ENCODE assay signal across 26 cellular contexts in the genomic region with DNA sequence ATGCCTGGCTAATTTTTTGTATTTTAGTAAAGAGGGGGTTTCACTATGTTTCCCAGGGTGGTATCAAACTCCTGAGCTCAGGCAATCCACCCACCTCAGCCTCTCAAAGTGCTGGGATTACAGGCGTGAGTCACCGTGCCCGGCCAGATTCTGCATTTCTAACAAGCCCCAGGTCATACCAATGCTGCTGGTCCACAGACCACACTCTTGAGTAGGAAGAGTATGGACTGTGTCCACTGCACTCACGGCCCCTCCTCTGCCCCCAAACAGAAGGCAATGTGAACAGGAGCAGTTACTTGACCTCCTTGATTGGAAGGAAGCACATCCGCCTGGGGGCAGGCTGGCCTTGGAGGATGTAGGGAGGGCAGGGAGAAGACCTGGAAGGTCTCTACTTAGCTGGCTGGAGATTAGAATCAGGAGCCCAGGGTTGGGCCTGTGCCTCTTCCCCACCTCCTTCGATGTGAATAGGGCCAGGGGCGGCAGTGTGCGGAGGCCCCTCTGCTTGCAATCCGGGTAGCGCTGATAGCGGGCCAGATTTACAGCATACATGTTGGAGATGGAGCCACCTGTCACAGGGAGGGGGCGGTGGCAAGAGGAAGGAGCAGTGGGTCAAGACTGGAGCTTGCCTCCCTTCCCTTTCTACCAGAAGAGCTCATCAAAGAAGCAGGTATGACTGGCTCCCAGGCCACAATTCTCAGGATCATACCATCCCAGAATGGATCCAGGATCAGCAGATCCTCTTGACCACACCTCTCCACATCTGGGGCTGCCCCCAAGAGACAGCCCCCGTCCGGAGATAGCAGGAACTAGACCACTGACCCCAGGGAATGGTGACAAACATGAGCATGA. TPM values are rescaled to one million over a fixed set of nuclear protein-coding genes. Genes with fewer than 3 reads are reported as not detected.
DNase-seq lines count a peak whose midpoint lies in the region; ATAC-seq, FAIRE-seq and TF ChIP-seq lines count a peak whose summit lies in the region.
"Had no signal": no experiment of that assay in that cellular context is flagged by ENCODE, and none has a peak within 500 bp of the region (broad histone marks: within the 10 kb centered on the region; RNA-seq: fewer than 3 reads in every experiment).

No MANE protein-coding gene starts in this region.

- no peak for TF ChIP-seq EP300 in A549 (IDR thresholded peaks at IDR 0.05)
- TF ChIP-seq EP300 in upper lobe of left lung (IDR thresholded peaks at IDR 0.05), result no peak

- H3K36me3 Mint-ChIP-seq in nephron progenitor cell (ENCODE audit: low read depth), result peaks cover 12% of the 10 kb centered on the region
- H3K36me3 Mint-ChIP-seq in CD4-positive, alpha-beta T cell (ENCODE audit: low read depth), result peaks cover 31% of the 10 kb centered on the region
- peaks cover 2% of the 10 kb centered on the region; the same call in 1 of the 3 replicates for H3K36me3 Mint-ChIP-seq in GM23338 (ENCODE audit: low read depth)

- H3K4me1 Mint-ChIP-seq in nephron progenitor cell, result peaks cover 55% of the 10 kb centered on the region
- H3K4me1 Mint-ChIP-seq in CD4-positive, alpha-beta T cell (ENCODE audit: low read depth), result no peaks in the 10 kb centered on the region
- H3K4me1 Mint-ChIP-seq in GM23338, result peaks cover 24% of the 10 kb centered on the region

- no peak for TF ChIP-seq CTCF in A549 (IDR thresholded peaks at IDR 0.05)
- TF ChIP-seq CTCF in VCaP (conservative IDR thresholded peaks at IDR 0.05), result no peak
- no peak for TF ChIP-seq CTCF in nephron progenitor cell (IDR thresholded peaks at IDR 0.05)
- TF ChIP-seq CTCF in CD4-positive, alpha-beta T cell (IDR thresholded peaks at IDR 0.05), result no peak
- TF ChIP-seq CTCF in upper lobe of left lung (IDR thresholded peaks at IDR 0.05), result no peak
- TF ChIP-seq CTCF in GM23338 (conservative IDR thresholded peaks at IDR 0.05; ENCODE audit: low read depth in 2 of 2), result no peak

- no peaks in the 10 kb centered on the region for H3K9me2 ChIP-seq in GM23338 (ENCODE audit: insufficient read depth)

- no peak for DNase-seq in A549 (ENCODE audit: low read depth in 1 of 2, low spot score in 1 of 2)
- DNase-seq in EH (ENCODE audit: low read depth), result peak; percentile 35
- DNase-seq in nephron progenitor cell, result no peak
- DNase-seq in CD4-positive, alpha-beta T cell, result no peak
- no peak for DNase-seq in upper lobe of left lung
- no peak for DNase-seq in activated naive CD4-positive, alpha-beta T cell treated with Interleukin-2 at 50 U/mL for 16 hours
- no peak for DNase-seq in GM23338 (ENCODE audit: low spot score)
- DNase-seq: activated effector memory CD4-positive, alpha-beta T cell treated with Interleukin-2 at 50 U/mL for 16 hours; AML-193; amygdala; Calu3; central memory CD4-positive, alpha-beta T cell; effector CD4-positive, alpha-beta T cell; esophagus squamous epithelium; GF-D8; left colon; NCI-H1417; NCI-H774; SJCRH30; stimulated activated CD4-positive, alpha-beta T cell treated with anti-CD3 and anti-CD28 coated beads, Interleukin-15, amount 100 ng/mL, for 24 hours; thyroid gland had no signal

- H3K27ac ChIP-seq in A549 (peak overlapping the region; percentile 79), VCaP (peak overlapping the region; percentile 72), upper lobe of left lung (no peak overlapping the region), GM23338 (ENCODE audit: low read depth) (no peak overlapping the region)
- no peak overlapping the region for H3K27ac ChIP-seq in CD4-positive, alpha-beta T cell (ENCODE audit: low read depth, low read length)
- H3K27ac ChIP-seq: esophagus squamous epithelium, neutrophil, SJCRH30, thyroid gland had no signal

- H3K4me3 ChIP-seq in A549 (no peak overlapping the region), upper lobe of left lung (no peak overlapping the region), GM23338 (no peak overlapping the region)
- H3K4me3 ChIP-seq: esophagus squamous epithelium, SJCRH30, thyroid gland had no signal

- H3K4me3 Mint-ChIP-seq in nephron progenitor cell (peak overlapping the region; percentile 50), GM23338 (no peak overlapping the region)
- H3K4me3 Mint-ChIP-seq in CD4-positive, alpha-beta T cell, result no peak overlapping the region
- H3K4me3 Mint-ChIP-seq: T-helper 2 cell treated with Interferon-gamma antibody and Interleukin-4, amounts not matched to agents 5 μg/mL and 100 μg/mL, for 36 hours had no signal

- H3K27ac Mint-ChIP-seq in nephron progenitor cell (peak overlapping the region; percentile 88), GM23338 (no peak overlapping the region)
- H3K27ac Mint-ChIP-seq in CD4-positive, alpha-beta T cell, result no peak overlapping the region
- H3K27ac Mint-ChIP-seq: T-helper 2 cell treated with Interferon-gamma antibody and Interleukin-4, amounts not matched to agents 5 μg/mL and 100 μg/mL, for 36 hours had no signal

- CTCF ChIA-PET in A549 (lab: Yijun Ruan, JAX), result interaction anchor here (0.6 to 36.2 kb wide), 6 partner anchors 9 to 105 kb away, joined by 3 to 646 read pairs (median 6); partner anchors contain the start of gene ITGB7
- CTCF ChIA-PET in CD4-positive, alpha-beta T cell (lab: Charles Lee), result no interaction called here

- TF ChIP-seq RAD21 in A549 (conservative IDR thresholded peaks at IDR 0.05 in 1 of 2, IDR thresholded peaks at IDR 0.05 in 1 of 2), result no peak

- H3K4me2 ChIP-seq in A549 (peak overlapping the region; percentile 62), GM23338 (no peak overlapping the region)

- no peaks in the 10 kb centered on the region for H3K79me2 ChIP-seq in GM23338 (replicated peaks; ENCODE audit: insufficient read depth)

- no peak overlapping the region for H2AFZ ChIP-seq in GM23338

- no peaks in the 10 kb centered on the region for H3F3A ChIP-seq in GM23338 (replicated peaks; ENCODE audit: low read depth)

- H3K4me1 ChIP-seq in A549, result peaks cover 63% of the 10 kb centered on the region
- peaks cover 0 to 12% (median 0%) of the 10 kb centered on the region in 4 donors for H3K4me1 ChIP-seq in upper lobe of left lung
- H3K4me1 ChIP-seq in GM23338 (ENCODE audit: insufficient read depth), result peaks cover 7% of the 10 kb centered on the region
- H3K4me1 ChIP-seq: SJCRH30, thyroid gland had no signal

- ATAC-seq in A549, result no peak
- ATAC-seq in CD4-positive, alpha-beta T cell (ENCODE audit: poor library complexity), result no peak
- no peak for ATAC-seq in upper lobe of left lung (ENCODE audit: low FRiP score in 2 of 2)
- ATAC-seq in GM23338, result no peak
- ATAC-seq: activated CD4-positive, CD25-positive, alpha-beta regulatory T cell treated with anti-CD3 and anti-CD28 coated beads, Interleukin-2, amount 50 U/mL, for 24 hours had no signal

- 81% methylated on average over 12 of the region's 14 CpGs for WGBS in A549 (ENCODE audit: missing lambda C conversion rate)
- WGBS in upper lobe of left lung, 2 donors, result 78 to 88% methylated on average over 11 to 14 of the region's 14 CpGs

- H3K27me3 Mint-ChIP-seq in nephron progenitor cell (ENCODE audit: low read depth, poor library complexity), result peaks cover 9% of the 10 kb centered on the region
- H3K27me3 Mint-ChIP-seq in CD4-positive, alpha-beta T cell, result no peaks in the 10 kb centered on the region
- peaks cover 65% of the 10 kb centered on the region for H3K27me3 Mint-ChIP-seq in GM23338 (ENCODE audit: insufficient read depth, low read depth, poor library complexity)

- H3K27me3 ChIP-seq in CD4-positive, alpha-beta T cell (ENCODE audit: control insufficient read depth, insufficient read depth, low read length), result no peaks in the 10 kb centered on the region
- no peaks in the 10 kb centered on the region for H3K27me3 ChIP-seq in upper lobe of left lung
- peaks cover 67% of the 10 kb centered on the region for H3K27me3 ChIP-seq in GM23338 (ENCODE audit: insufficient read depth)
- H3K27me3 ChIP-seq: esophagus squamous epithelium, neutrophil, SJCRH30, thyroid gland had no signal

- peaks cover 0 to 25% (median 22%) of the 10 kb centered on the region in 4 donors for H3K36me3 ChIP-seq in upper lobe of left lung
- no peaks in the 10 kb centered on the region for H3K36me3 ChIP-seq in GM23338 (ENCODE audit: insufficient read depth)
- H3K36me3 ChIP-seq: SJCRH30 had no signal

- peaks cover 12% of the 10 kb centered on the region for H4K20me1 ChIP-seq in GM23338 (replicated peaks; ENCODE audit: insufficient read depth)

- TF ChIP-seq POLR2A in A549 (IDR thresholded peaks at IDR 0.05; ENCODE audit: low read length) (no peak), upper lobe of left lung (IDR thresholded peaks at IDR 0.05) (no peak)

- H3K9me3 Mint-ChIP-seq in nephron progenitor cell, result no peaks in the 10 kb centered on the region
- no peaks in the 10 kb centered on the region for H3K9me3 Mint-ChIP-seq in CD4-positive, alpha-beta T cell
- H3K9me3 Mint-ChIP-seq in GM23338, result no peaks in the 10 kb centered on the region
- H3K9me3 Mint-ChIP-seq: T-helper 2 cell treated with Interferon-gamma antibody and Interleukin-4, amounts not matched to agents 5 μg/mL and 100 μg/mL, for 36 hours had no signal

- H3K9me3 ChIP-seq in A549 (no peaks in the 10 kb centered on the region), upper lobe of left lung (no peaks in the 10 kb centered on the region)
- no peaks in the 10 kb centered on the region for H3K9me3 ChIP-seq in CD4-positive, alpha-beta T cell (ENCODE audit: control insufficient read depth, low read length)
- H3K9me3 ChIP-seq: esophagus squamous epithelium, neutrophil, SJCRH30, thyroid gland had no signal

- intact Hi-C loops in CD4-positive, alpha-beta T cell (cut with DNase I, micrococcal nuclease), result no loop called here

- FAIRE-seq in A549 (lab: Jason Lieb, UNC), result no peak
- FAIRE-seq: GM12891 had no signal

- POLR2A ChIA-PET in A549 (lab: Yijun Ruan, JAX), result interaction anchor here (1.3 to 2.6 kb wide), 2 partner anchors 10 to 125 kb away, joined by 3 to 13 read pairs; partner anchors contain the start of genes CSAD, PFDN5 and ZNF740
- POLR2A ChIA-PET in CD4-positive, alpha-beta T cell (lab: Charles Lee), result no interaction called here

RNA-seq across cellular contexts. Expression of gene ZNF740, which starts 9.4 kb away (rescaled TPM):
- polyA plus RNA-seq in A549 (2011; rRNA removed) (28.8 and 32.9 TPM in 2 replicates), A549 (2017; fragmentation: RNase III; extraction: RNeasy Plus Mini Kit Qiagen cat#74134 plus additional on column Dnase treatment) (12.1 to 15.6 TPM (median 15.1 TPM) in 3 replicates), GM23338 (2016; fragmentation: Nextera tagmentation; extraction: Ambion mirVana) (1.3 and 2.6 TPM in 2 replicates)
- 6.5 and 8.4 TPM in 2 replicates for polyA plus RNA-seq in A549 (2012; cell fraction: cytosol; rRNA removed)
- 11.2 and 17.4 TPM in 2 replicates for polyA plus RNA-seq in A549 (2012; cell fraction: nucleus; rRNA removed)
- polyA minus RNA-seq in A549 (2011; rRNA and poly(A)+ RNA removed), result 44.9 and 53.6 TPM in 2 replicates
- total RNA-seq in CD4-positive, alpha-beta T cell, result 10 to 100 TPM; 24.4 to 24.7 TPM
- total RNA-seq in upper lobe of left lung, result 10 to 100 TPM in 5 of 6 donors, 1 to 10 TPM in 1; 9.6 to 52.4 (median 24.0) TPM
- 13.0 and 13.2 TPM in 2 replicates for total RNA-seq in GM23338 (2014; rRNA removed; shearing (Covaris generic))

RNA-seq across cellular contexts. Expression of gene CSAD, which starts 9.6 kb away (rescaled TPM):
- polyA plus RNA-seq in A549 (2011; rRNA removed) (16.5 and 19.2 TPM in 2 replicates), A549 (2017; fragmentation: RNase III; extraction: RNeasy Plus Mini Kit Qiagen cat#74134 plus additional on column Dnase treatment) (14.0 to 16.4 TPM (median 14.5 TPM) in 3 replicates), GM23338 (2016; fragmentation: Nextera tagmentation; extraction: Ambion mirVana) (3.1 and 3.2 TPM in 2 replicates)
- polyA plus RNA-seq in A549 (2012; cell fraction: cytosol; rRNA removed), result 15.0 and 17.1 TPM in 2 replicates
- 140 and 167 TPM in 2 replicates for polyA plus RNA-seq in A549 (2012; cell fraction: nucleus; rRNA removed)
- polyA minus RNA-seq in A549 (2011; rRNA and poly(A)+ RNA removed), result 8.2 and 12.5 TPM in 2 replicates
- 10 to 100 TPM; 56.7 to 57.3 TPM for total RNA-seq in CD4-positive, alpha-beta T cell
- 100 to 1,000 TPM in 1 of 6 donors, 10 to 100 TPM in 5; 19.8 to 164 (median 28.6) TPM for total RNA-seq in upper lobe of left lung
- total RNA-seq in GM23338 (2014; rRNA removed; shearing (Covaris generic)), result 3.6 and 7.1 TPM in 2 replicates

RNA-seq across cellular contexts. Expression of gene ITGB7, which starts 36.0 kb away (rescaled TPM):
- polyA plus RNA-seq in A549 (2011; rRNA removed) (0.56 and 0.71 TPM in 2 replicates), A549 (2017; fragmentation: RNase III; extraction: RNeasy Plus Mini Kit Qiagen cat#74134 plus additional on column Dnase treatment) (0.54 to 0.66 TPM (median 0.64 TPM) in 3 replicates), GM23338 (2016; fragmentation: Nextera tagmentation; extraction: Ambion mirVana) (0.32 and 0.43 TPM in 2 replicates)
- polyA plus RNA-seq in A549 (2012; cell fraction: cytosol; rRNA removed), result 0.69 and 1.3 TPM in 2 replicates
- 2.9 TPM in 2 replicates for polyA plus RNA-seq in A549 (2012; cell fraction: nucleus; rRNA removed)
- polyA minus RNA-seq in A549 (2011; rRNA and poly(A)+ RNA removed), result 1.3 and 1.7 TPM in 2 replicates
- 100 to 1,000 TPM; 166 to 180 TPM for total RNA-seq in CD4-positive, alpha-beta T cell
- total RNA-seq in upper lobe of left lung, result 10 to 100 TPM in 1 of 6 donors, 1 to 10 TPM in 5; 3.1 to 12.9 (median 4.7) TPM
- total RNA-seq in GM23338 (2014; rRNA removed; shearing (Covaris generic)), result 0.39 TPM in 1 of 2 replicates, not detected in the other
- total RNA-seq: SJCRH30 had no signal

Comparison
In these comparisons a context has a peak if more than half of its experiments do, and no peak if none do; other contexts are left out.
1. H3K27ac ChIP-seq: peak in A549 (2 of 2) and VCaP (single experiment); none in CD4-positive, alpha-beta T cell (single experiment), upper lobe of left lung (0 of 4) and GM23338 (single experiment).
2. RNA of gene ITGB7, which starts 36.0 kb away (total RNA-seq): 166 to 180 TPM in CD4-positive, alpha-beta T cell; 3.1 to 12.9 TPM in upper lobe of left lung and 0.39 TPM in GM23338; every median in the first group is over 10 times any median in the second.